Comparison of ENCODE assay signal across 19 cellular contexts in genomic region chr10:114445332-114445731, GRCh38. TPM values are rescaled to one million over a fixed set of nuclear protein-coding genes. Genes with fewer than 3 reads are reported as not detected.
DNase-seq lines count a peak whose midpoint lies in the region; ATAC-seq, FAIRE-seq and TF ChIP-seq lines count a peak whose summit lies in the region.
"Had no signal": no experiment of that assay in that cellular context is flagged by ENCODE, and none has a peak within 500 bp of the region (broad histone marks: within the 10 kb centered on the region; RNA-seq: fewer than 3 reads in every experiment).

No MANE protein-coding gene starts in this region.

- 95% methylated on average over 6 of the region's 6 CpGs; no CpG with 5 or more reads in 1 of the 2 experiments for WGBS in H1 (ENCODE audit: extremely low coverage in 1 of 2, insufficient coverage in 1 of 2, insufficient read length in 1 of 2, insufficient replicate concordance in 2 of 2, low coverage in 1 of 2, low lambda C conversion rate in 2 of 2, missing lambda C conversion rate in 1 of 2), 2 experiments
- 21 to 26% methylated on average over 6 of the region's 6 CpGs for WGBS in GM23248 (ENCODE audit: low coverage in 1 of 2, low lambda C conversion rate in 2 of 2, missing lambda C conversion rate in 2 of 2), 2 experiments

- intact Hi-C loops in activated naive CD4-positive, alpha-beta T cell treated with anti-CD3 and anti-CD28 coated beads for 36 hours (cut with micrococcal nuclease), result no loop called here

- H3K27me3 Mint-ChIP-seq in activated naive CD4-positive, alpha-beta T cell treated with anti-CD3 and anti-CD28 coated beads for 36 hours (ENCODE audit: low read depth), result no peaks in the 10 kb centered on the region
- H3K27me3 Mint-ChIP-seq in CD4-positive, CD25-positive, alpha-beta regulatory T cell, result no peaks in the 10 kb centered on the region
- H3K27me3 Mint-ChIP-seq: IgD-negative memory B cell had no signal

- H4K20me1 ChIP-seq in H1 (replicated peaks in 1 of 2; ENCODE audit: control insufficient read depth in 1 of 2, insufficient read depth in 2 of 2, low read length in 2 of 2) (peaks cover 2% of the 10 kb centered on the region in 2 experiments), GM23248 (ENCODE audit: insufficient read depth) (no peaks in the 10 kb centered on the region)

- no peak overlapping the region for H4K8ac ChIP-seq in H1 (ENCODE audit: extremely low read depth, insufficient read depth, low read length)

- no peak overlapping the region for H3K18ac ChIP-seq in H1 (ENCODE audit: extremely low read depth, low read length)

- H3K27ac Mint-ChIP-seq in activated naive CD4-positive, alpha-beta T cell treated with anti-CD3 and anti-CD28 coated beads for 36 hours, result peak overlapping the region; percentile 11
- H3K27ac Mint-ChIP-seq in CD4-positive, CD25-positive, alpha-beta regulatory T cell, result peak overlapping the region in 2 of 3 donors; percentile 39 to 52
- peak overlapping the region; percentile 85 for H3K27ac Mint-ChIP-seq in stimulated activated effector memory CD8-positive, alpha-beta T cell treated with anti-CD3 and anti-CD28 coated beads, Interleukin-12 subunit alpha, Interleukin-12 subunit beta, amount 100 ng/mL, for 72 hours
- H3K27ac Mint-ChIP-seq: H9, IgD-negative memory B cell had no signal

- H3K14ac ChIP-seq in H1 (ENCODE audit: insufficient read length), result no peak overlapping the region

- H3K56ac ChIP-seq in H1 (replicated peaks; ENCODE audit: insufficient read length, low read depth, low read length), result no peak overlapping the region

- FAIRE-seq in H1 (lab: Jason Lieb, UNC), result peak; percentile 32

- in situ Hi-C loops in GM23248 (cut with MboI), result no loop called here

- H3K36me3 ChIP-seq in CD4-positive, CD25-positive, alpha-beta regulatory T cell (ENCODE audit: control insufficient read depth, insufficient read depth, low read length), result peaks cover 72% of the 10 kb centered on the region
- H3K36me3 ChIP-seq in H1 (ENCODE audit: control insufficient read depth in 2 of 4, insufficient read depth in 4 of 4, low read length in 3 of 4) (no peaks in the 10 kb centered on the region), GM23248 (ENCODE audit: low read depth) (no peaks in the 10 kb centered on the region), BE2C (peaks cover 16% of the 10 kb centered on the region)

- no peak overlapping the region for H2BK12ac ChIP-seq in H1 (ENCODE audit: low read depth, low read length)

- H3K4me1 Mint-ChIP-seq in activated naive CD4-positive, alpha-beta T cell treated with anti-CD3 and anti-CD28 coated beads for 36 hours (ENCODE audit: low read depth), result no peaks in the 10 kb centered on the region
- peaks cover 0 to 5% (median 0%) of the 10 kb centered on the region in 4 donors for H3K4me1 Mint-ChIP-seq in CD4-positive, CD25-positive, alpha-beta regulatory T cell
- no peaks in the 10 kb centered on the region for H3K4me1 Mint-ChIP-seq in stimulated activated effector memory CD8-positive, alpha-beta T cell treated with anti-CD3 and anti-CD28 coated beads, Interleukin-12 subunit alpha, Interleukin-12 subunit beta, amount 100 ng/mL, for 72 hours
- H3K4me1 Mint-ChIP-seq: IgD-negative memory B cell had no signal

- peaks cover 23% of the 10 kb centered on the region for H3K36me3 Mint-ChIP-seq in activated naive CD4-positive, alpha-beta T cell treated with anti-CD3 and anti-CD28 coated beads for 36 hours (ENCODE audit: low read depth)
- peaks cover 46% of the 10 kb centered on the region for H3K36me3 Mint-ChIP-seq in CD4-positive, CD25-positive, alpha-beta regulatory T cell
- H3K36me3 Mint-ChIP-seq in stimulated activated effector memory CD8-positive, alpha-beta T cell treated with anti-CD3 and anti-CD28 coated beads, Interleukin-12 subunit alpha, Interleukin-12 subunit beta, amount 100 ng/mL, for 72 hours, result peaks cover 59% of the 10 kb centered on the region

- no peak overlapping the region for H4K5ac ChIP-seq in H1 (ENCODE audit: insufficient read length, low read depth, low read length)

- H4K91ac ChIP-seq in H1 (replicated peaks; ENCODE audit: insufficient read length, low read length), result no peak overlapping the region

- no peak for TF ChIP-seq POLR2A in H1 (IDR thresholded peaks at IDR 0.05; ENCODE audit: control extremely low read depth in 1 of 2, low read depth in 2 of 2, low read length in 2 of 2)

- H3F3A ChIP-seq in GM23248 (ENCODE audit: insufficient read depth), result no peaks in the 10 kb centered on the region

- no peaks in the 10 kb centered on the region for H3K23me2 ChIP-seq in H1 (ENCODE audit: low read depth, low read length)

- CTCF ChIA-PET in activated naive CD4-positive, alpha-beta T cell treated with anti-CD3 and anti-CD28 coated beads for 36 hours (lab: Charles Lee), result interaction anchor here (1.8 kb wide), 1 partner anchor 13 kb away, joined by 3 read pairs; no protein-coding TSS in a partner anchor
- CTCF ChIA-PET in H1 (lab: Charles Lee; ENCODE audit: partially characterized antibody), result interaction anchor here (20.2 kb wide), 1 partner anchor 144 kb away, joined by 269 read pairs; no protein-coding TSS in a partner anchor

- no peaks in the 10 kb centered on the region for H3K4me1 ChIP-seq in CD4-positive, CD25-positive, alpha-beta regulatory T cell (ENCODE audit: control insufficient read depth, insufficient read depth, low read length, poor library complexity, severe bottlenecking)
- H3K4me1 ChIP-seq in H1 (replicated peaks in 1 of 4; ENCODE audit: control insufficient read depth in 3 of 4, insufficient read depth in 4 of 4, low read length in 3 of 4), result peaks cover 0 to 2% (median 0%) of the 10 kb centered on the region in 4 experiments; a peak in 1 of 7 replicates
- H3K4me1 ChIP-seq in GM23248 (ENCODE audit: insufficient read depth), result no peaks in the 10 kb centered on the region
- H3K4me1 ChIP-seq in BE2C, result no peaks in the 10 kb centered on the region

- H3K9me3 ChIP-seq in CD4-positive, CD25-positive, alpha-beta regulatory T cell (ENCODE audit: control insufficient read depth in 2 of 2, low read length in 2 of 2), result no peaks in the 10 kb centered on the region
- H3K9me3 ChIP-seq in H1 (ENCODE audit: insufficient read depth in 2 of 2, low read depth in 1 of 2, low read length in 1 of 2), result no peaks in the 10 kb centered on the region
- H3K9me3 ChIP-seq in GM23248 (ENCODE audit: low read depth), result no peaks in the 10 kb centered on the region
- no peaks in the 10 kb centered on the region for H3K9me3 ChIP-seq in BE2C
- H3K9me3 ChIP-seq: MG63 had no signal

- no peak overlapping the region for H2AFZ ChIP-seq in H1 (ENCODE audit: low read length)
- H2AFZ ChIP-seq in GM23248, result no peak overlapping the region
- H2AFZ ChIP-seq: PC-9 had no signal

- H2BK15ac ChIP-seq in H1 (ENCODE audit: low read length), result no peak overlapping the region

- H3K27me3 ChIP-seq in CD4-positive, CD25-positive, alpha-beta regulatory T cell (ENCODE audit: control insufficient read depth, insufficient read depth, low read length), result no peaks in the 10 kb centered on the region
- H3K27me3 ChIP-seq in H1 (replicated peaks in 1 of 4; ENCODE audit: control insufficient read depth in 3 of 4, extremely low read depth in 1 of 4, insufficient read depth in 3 of 4, low read length in 3 of 4), result no peaks in the 10 kb centered on the region
- peaks cover 3% of the 10 kb centered on the region; the same call in 1 of the 2 replicates for H3K27me3 ChIP-seq in GM23248 (replicated peaks; ENCODE audit: insufficient read depth)
- H3K27me3 ChIP-seq in BE2C, result no peaks in the 10 kb centered on the region
- H3K27me3 ChIP-seq: MG63 had no signal

- H3K79me1 ChIP-seq in H1 (ENCODE audit: low read depth, low read length), result no peaks in the 10 kb centered on the region

- H3K9ac ChIP-seq in H1 (replicated peaks in 1 of 4; ENCODE audit: extremely low read depth in 1 of 4, low read depth in 3 of 4, low read length in 3 of 4) (no peak overlapping the region), GM23248 (no peak overlapping the region)

- ATAC-seq in CD4-positive, CD25-positive, alpha-beta regulatory T cell (ENCODE audit: low read depth in 2 of 2), result no peak
- ATAC-seq in stimulated activated effector memory CD8-positive, alpha-beta T cell treated with anti-CD3 and anti-CD28 coated beads, Interleukin-12 subunit alpha, Interleukin-12 subunit beta, amount 100 ng/mL, for 72 hours, result no peak

- DNase-seq in activated naive CD4-positive, alpha-beta T cell treated with anti-CD3 and anti-CD28 coated beads for 36 hours, result no peak
- no peak for DNase-seq in activated naive CD4-positive, alpha-beta T cell treated with Interleukin-2 at 50 U/mL for 16 hours
- no peak for DNase-seq in CD4-positive, CD25-positive, alpha-beta regulatory T cell
- no peak for DNase-seq in H1 (ENCODE audit: low read depth in 1 of 2, low spot score in 2 of 2)
- DNase-seq in stimulated activated effector memory CD8-positive, alpha-beta T cell treated with anti-CD3 and anti-CD28 coated beads, Interleukin-12 subunit alpha, Interleukin-12 subunit beta, amount 100 ng/mL, for 72 hours (ENCODE audit: low spot score in 2 of 2), result no peak
- no peak for DNase-seq in GM23248
- no peak for DNase-seq in BE2C
- DNase-seq: DMS79 treated with DMSO at 0.1 percent for 48 hours, H9, Karpas-422, MG63, NCI-H1048, NCI-H1436, NCI-H1930, NCI-H345, NCI-H524 treated with DMSO at 0.1 percent for 48 hours, PC-9 had no signal

- no peak for TF ChIP-seq RAD21 in H1 (IDR thresholded peaks at IDR 0.05 in 1 of 2, conservative IDR thresholded peaks at IDR 0.05 in 1 of 2; ENCODE audit: low read depth in 2 of 2, low read length in 2 of 2)

- H3K4me2 ChIP-seq in H1 (ENCODE audit: insufficient read depth in 1 of 2, low read depth in 2 of 2, low read length in 2 of 2), result no peak overlapping the region
- no peak overlapping the region for H3K4me2 ChIP-seq in GM23248 (ENCODE audit: unreplicated experiment)
- H3K4me2 ChIP-seq: PC-9 had no signal

- H3K27ac ChIP-seq in CD4-positive, CD25-positive, alpha-beta regulatory T cell (ENCODE audit: insufficient read depth, low read length, poor library complexity, severe bottlenecking), result no peak overlapping the region
- H3K27ac ChIP-seq in H1 (ENCODE audit: low read depth, low read length) (no peak overlapping the region), GM23248 (no peak overlapping the region)
- H3K27ac ChIP-seq: PC-9, RWPE1 had no signal

- H2BK120ac ChIP-seq in H1 (replicated peaks; ENCODE audit: low read depth, low read length), result no peak overlapping the region

- H3K9me3 Mint-ChIP-seq in activated naive CD4-positive, alpha-beta T cell treated with anti-CD3 and anti-CD28 coated beads for 36 hours, result no peaks in the 10 kb centered on the region
- no peaks in the 10 kb centered on the region for H3K9me3 Mint-ChIP-seq in CD4-positive, CD25-positive, alpha-beta regulatory T cell
- H3K9me3 Mint-ChIP-seq in stimulated activated effector memory CD8-positive, alpha-beta T cell treated with anti-CD3 and anti-CD28 coated beads, Interleukin-12 subunit alpha, Interleukin-12 subunit beta, amount 100 ng/mL, for 72 hours, result no peaks in the 10 kb centered on the region
- H3K9me3 Mint-ChIP-seq: H9, IgD-negative memory B cell had no signal

- no peak for TF ChIP-seq EP300 in H1 (IDR thresholded peaks at IDR 0.05; ENCODE audit: borderline replicate concordance in 1 of 2, low read depth in 2 of 2, low read length in 2 of 2)

- H2AK5ac ChIP-seq in H1 (ENCODE audit: low read depth, low read length), result no peak overlapping the region

- POLR2A ChIA-PET in H1 (lab: Charles Lee; ENCODE audit: partially characterized antibody), result no interaction called here

- H3K23ac ChIP-seq in H1 (ENCODE audit: insufficient read length), result no peak overlapping the region

- no peaks in the 10 kb centered on the region for H3K79me2 ChIP-seq in H1 (ENCODE audit: control insufficient read depth in 1 of 2, insufficient read depth in 2 of 2, low read length in 2 of 2)
- no peaks in the 10 kb centered on the region for H3K79me2 ChIP-seq in GM23248 (ENCODE audit: insufficient read depth)

- H3K4me3 ChIP-seq in CD4-positive, CD25-positive, alpha-beta regulatory T cell (ENCODE audit: low read depth, low read length), result no peak overlapping the region
- H3K4me3 ChIP-seq in H1 (ENCODE audit: extremely low read depth in 1 of 4, insufficient read depth in 2 of 4, low read depth in 3 of 4, low read length in 4 of 4) (no peak overlapping the region), GM23248 (no peak overlapping the region), BE2C (ENCODE audit: low read depth, low read length) (no peak overlapping the region)
- H3K4me3 ChIP-seq: MG63, PC-9 had no signal

- no peak for TF ChIP-seq CTCF in H1 (IDR thresholded peaks at IDR 0.05; ENCODE audit: control extremely low read depth in 1 of 3, insufficient read depth in 1 of 3, low read depth in 1 of 3, low read length in 3 of 3)
- TF ChIP-seq CTCF in BE2C (IDR thresholded peaks at IDR 0.05; ENCODE audit: low read depth, low read length), result no peak

- H3K4me3 Mint-ChIP-seq in activated naive CD4-positive, alpha-beta T cell treated with anti-CD3 and anti-CD28 coated beads for 36 hours, result no peak overlapping the region
- H3K4me3 Mint-ChIP-seq in CD4-positive, CD25-positive, alpha-beta regulatory T cell, result no peak overlapping the region
- no peak overlapping the region for H3K4me3 Mint-ChIP-seq in stimulated activated effector memory CD8-positive, alpha-beta T cell treated with anti-CD3 and anti-CD28 coated beads, Interleukin-12 subunit alpha, Interleukin-12 subunit beta, amount 100 ng/mL, for 72 hours
- H3K4me3 Mint-ChIP-seq: H9, IgD-negative memory B cell had no signal

- H3K9me2 ChIP-seq in GM23248 (ENCODE audit: insufficient read depth), result no peaks in the 10 kb centered on the region

- H2BK20ac ChIP-seq in H1 (ENCODE audit: low read length), result no peak overlapping the region

- no peak overlapping the region for H2BK5ac ChIP-seq in H1 (ENCODE audit: low read depth, low read length)

- H3K4ac ChIP-seq in H1 (replicated peaks; ENCODE audit: insufficient read length, low read depth, low read length), result no peak overlapping the region

RNA-seq across cellular contexts. Expression of gene AFAP1L2, which starts 41.0 kb away (rescaled TPM):
- total RNA-seq in activated naive CD4-positive, alpha-beta T cell treated with anti-CD3 and anti-CD28 coated beads for 36 hours, result under 1 TPM; 0.86 to 0.98 TPM
- 1.1 TPM for total RNA-seq in CD4-positive, CD25-positive, alpha-beta regulatory T cell
- 1 to 10 TPM; 2.6 to 4.6 (median 3.3) TPM for polyA plus RNA-seq in CD4-positive, CD25-positive, alpha-beta regulatory T cell
- total RNA-seq in H1 (2021; fragmentation: NEBNext Ultra II Directional; extraction: Animal tissue kit (Norgen Biotek cat#: 25700)), result 6.2 and 6.4 TPM in 2 replicates
- polyA plus RNA-seq in H1 (2011; rRNA removed) (3.9 and 5.4 TPM in 2 replicates), GM23248 (2016; fragmentation: Nextera tagmentation; extraction: Ambion mirVana) (not detected in 2 replicates)
- polyA plus RNA-seq in H1 (2011; cell fraction: cytosol; rRNA removed), result 6.3 TPM
- 13.6 TPM for polyA plus RNA-seq in H1 (2011; cell fraction: nucleus; rRNA removed)
- polyA plus RNA-seq in H1 (2012, experiment 1 of 2), result 4.2 to 5.1 TPM (median 4.7 TPM) in 4 replicates
- 1.5 TPM for polyA plus RNA-seq in H1 (2012, experiment 2 of 2)
- 3.2 TPM for polyA plus RNA-seq in H1 (2013, experiment 1 of 2)
- polyA plus RNA-seq in H1 (2013, experiment 2 of 2), result 3.1 TPM
- 9.1 and 12.1 TPM in 2 replicates for polyA minus RNA-seq in H1 (2011; rRNA and poly(A)+ RNA removed)
- polyA minus RNA-seq in H1 (2011; cell fraction: cytosol; rRNA and poly(A)+ RNA removed), result 6.8 TPM
- polyA minus RNA-seq in H1 (2011; cell fraction: nucleus; rRNA and poly(A)+ RNA removed), result 10.0 TPM
- total RNA-seq in GM23248 (2014; rRNA removed; shearing (Covaris generic)), result not detected in 2 replicates
- polyA plus RNA-seq in BE2C (2012; ENCODE audit: insufficient read depth, insufficient read length, low read depth), result 1.4 TPM

Comparison
In these comparisons a context has a peak if more than half of its experiments do, and no peak if none do; other contexts are left out.
1. H3K27ac Mint-ChIP-seq: peak in every context shown above with its lines; median percentile 85 in stimulated activated effector memory CD8-positive, alpha-beta T cell treated with anti-CD3 and anti-CD28 coated beads, Interleukin-12 subunit alpha, Interleukin-12 subunit beta, amount 100 ng/mL, for 72 hours; 46 in CD4-positive, CD25-positive, alpha-beta regulatory T cell; 11 in activated naive CD4-positive, alpha-beta T cell treated with anti-CD3 and anti-CD28 coated beads for 36 hours.